In genomic region chr1:160637065-160637464, GRCh38 we compare ENCODE assay signal across 22 cellular contexts. TPM values are rescaled to one million over a fixed set of nuclear protein-coding genes. Genes with fewer than 3 reads are reported as not detected.
A peak's percentile ranks its signal among the peaks of the same experiment; 100 is the strongest.
DNase-seq lines count a peak whose midpoint lies in the region; ATAC-seq, FAIRE-seq and TF ChIP-seq lines count a peak whose summit lies in the region.
"Had no signal": no experiment of that assay in that cellular context is flagged by ENCODE, and none has a peak within 500 bp of the region (broad histone marks: within the 10 kb centered on the region; RNA-seq: fewer than 3 reads in every experiment).

No MANE protein-coding gene starts in this region.

- H3K9me3 Mint-ChIP-seq in T-helper 2 cell treated with Interferon-gamma antibody and Interleukin-4, amounts not matched to agents 5 μg/mL and 100 μg/mL, for 36 hours, result no peaks in the 10 kb centered on the region
- no peaks in the 10 kb centered on the region for H3K9me3 Mint-ChIP-seq in activated naive CD4-positive, alpha-beta T cell treated with anti-CD3 and anti-CD28 coated beads, Interleukin-2, amount 50 U/mL, for 72 hours
- no peaks in the 10 kb centered on the region for H3K9me3 Mint-ChIP-seq in naive thymus-derived CD8-positive, alpha-beta T cell
- H3K9me3 Mint-ChIP-seq: nephron had no signal

- POLR2A ChIA-PET in naive thymus-derived CD8-positive, alpha-beta T cell (lab: Charles Lee), result interaction anchor here (0.9 kb wide), 1 partner anchor 29 kb away, joined by 3 read pairs; no protein-coding TSS in a partner anchor

- H3K27ac Mint-ChIP-seq in T-helper 2 cell treated with Interferon-gamma antibody and Interleukin-4, amounts not matched to agents 5 μg/mL and 100 μg/mL, for 36 hours, result peak overlapping the region; percentile 93
- peak overlapping the region; percentile 53 to 95 for H3K27ac Mint-ChIP-seq in activated naive CD4-positive, alpha-beta T cell treated with anti-CD3 and anti-CD28 coated beads, Interleukin-2, amount 50 U/mL, for 72 hours
- H3K27ac Mint-ChIP-seq in naive thymus-derived CD8-positive, alpha-beta T cell, result peak overlapping the region in 9 of 10 donors; percentile 55 to 98 (median 93)

- H3K27me3 Mint-ChIP-seq in T-helper 2 cell treated with Interferon-gamma antibody and Interleukin-4, amounts not matched to agents 5 μg/mL and 100 μg/mL, for 36 hours (ENCODE audit: low read depth), result no peaks in the 10 kb centered on the region
- no peaks in the 10 kb centered on the region for H3K27me3 Mint-ChIP-seq in naive thymus-derived CD8-positive, alpha-beta T cell

- no peak for FAIRE-seq in GM12891 (lab: Jason Lieb, UNC)
- FAIRE-seq: bronchial epithelial cell, small intestine had no signal

- peak overlapping the region; percentile 78 for H3K4me3 Mint-ChIP-seq in T-helper 2 cell treated with Interferon-gamma antibody and Interleukin-4, amounts not matched to agents 5 μg/mL and 100 μg/mL, for 36 hours
- H3K4me3 Mint-ChIP-seq in naive thymus-derived CD8-positive, alpha-beta T cell, result peak overlapping the region in 8 of 10 donors; percentile 9 to 82 (median 70)
- H3K4me3 Mint-ChIP-seq: nephron had no signal

- ATAC-seq in activated naive CD4-positive, alpha-beta T cell treated with anti-CD3 and anti-CD28 coated beads, Interleukin-2, amount 50 U/mL, for 72 hours, result no peak
- no peak for ATAC-seq in naive thymus-derived CD8-positive, alpha-beta T cell
- ATAC-seq in HG02970 (IDR thresholded peaks at IDR 0.05; ENCODE audit: low FRiP score, unreplicated experiment) (no peak), left colon (no peak)

- H3K4me1 Mint-ChIP-seq in T-helper 2 cell treated with Interferon-gamma antibody and Interleukin-4, amounts not matched to agents 5 μg/mL and 100 μg/mL, for 36 hours (ENCODE audit: low read depth), result peaks cover 79% of the 10 kb centered on the region
- H3K4me1 Mint-ChIP-seq in naive thymus-derived CD8-positive, alpha-beta T cell, result peaks cover 50 to 96% (median 88%) of the 10 kb centered on the region in 4 donors

- DNase-seq in T-helper 2 cell treated with Interferon-gamma antibody and Interleukin-4, amounts not matched to agents 5 μg/mL and 100 μg/mL, for 36 hours (ENCODE audit: low spot score), result no peak
- no peak for DNase-seq in T-helper 2 cell
- no peak for DNase-seq in GM12891 (ENCODE audit: insufficient read length, low spot score)
- DNase-seq in activated naive CD4-positive, alpha-beta T cell treated with anti-CD3 and anti-CD28 coated beads, Interleukin-2, amount 50 U/mL, for 72 hours (ENCODE audit: low spot score in 2 of 2), result no peak
- DNase-seq in naive thymus-derived CD8-positive, alpha-beta T cell, result no peak
- DNase-seq in left colon, result no peak
- DNase-seq in NOMO-1 (lab: John Stamatoyannopoulos, UW; ENCODE audit: unreplicated experiment in 2 of 2), result no peak
- DNase-seq: 8988T, C1 segment of cervical spinal cord, DMS79 treated with DMSO at 0.1 percent for 48 hours, esophagus squamous epithelium, glutamatergic neuron, HCEC 1CT, NCI-H1436, NCI-H2171, NCI-H748 treated with DMSO at 0.1 percent for 48 hours, small intestine, tibial artery had no signal

- peaks cover 85% of the 10 kb centered on the region for H3K36me3 Mint-ChIP-seq in T-helper 2 cell treated with Interferon-gamma antibody and Interleukin-4, amounts not matched to agents 5 μg/mL and 100 μg/mL, for 36 hours (ENCODE audit: low read depth)
- H3K36me3 Mint-ChIP-seq in activated naive CD4-positive, alpha-beta T cell treated with anti-CD3 and anti-CD28 coated beads, Interleukin-2, amount 50 U/mL, for 72 hours, result peaks cover 63 to 85% of the 10 kb centered on the region in 2 donors
- H3K36me3 Mint-ChIP-seq in naive thymus-derived CD8-positive, alpha-beta T cell, result peaks cover 0 to 22% (median 11%) of the 10 kb centered on the region in 3 donors

- intact Hi-C loops in left colon (cut with DNase I, micrococcal nuclease), result no loop called here

- TF ChIP-seq POLR2A in GM12891 (IDR thresholded peaks at IDR 0.05; ENCODE audit: low read depth, low read length), result no peak; the same call in 1 of the 2 replicates

TF ChIP-seq in GM12891, 5 proteins besides CTCF, POLR2A, EP300 and RAD21:
- no peak for TF ChIP-seq PAX5 (IDR thresholded peaks at IDR 0.05; ENCODE audit: insufficient read depth, low read length, severe bottlenecking)
- peak; percentile 37; the same call in 1 of the 2 replicates for TF ChIP-seq POLR2AphosphoS5 (IDR thresholded peaks at IDR 0.05; ENCODE audit: low read depth, low read length)
TF ChIP-seq in GM12891: peak in this region for 1.

RNA-seq across cellular contexts. Expression of gene SLAMF1, which starts 9.8 kb away (rescaled TPM):
- polyA plus RNA-seq in GM12891 (2012; ENCODE audit: low read depth, missing spikeins), result 102 TPM
- 10 to 100 TPM; 84.3 to 96.3 TPM for total RNA-seq in activated naive CD4-positive, alpha-beta T cell treated with anti-CD3 and anti-CD28 coated beads, Interleukin-2, amount 50 U/mL, for 72 hours
- total RNA-seq in naive thymus-derived CD8-positive, alpha-beta T cell, result 10 to 100 TPM in 1 of 2 experiments, 1 to 10 TPM in 1; 9.8 to 11.1 TPM
- 1 to 10 TPM; 1.7 to 3.9 (median 3.7) TPM for polyA plus RNA-seq in naive thymus-derived CD8-positive, alpha-beta T cell
- 1 to 10 TPM in 1 of 2 donors, under 1 TPM in 1; 0.92 to 2.0 TPM for total RNA-seq in left colon
- total RNA-seq: bronchial epithelial cell, SJSA1 had no signal

RNA-seq across cellular contexts. Expression of gene CD84, which starts 57.8 kb away (rescaled TPM):
- 14.9 TPM for polyA plus RNA-seq in GM12891 (2012; ENCODE audit: low read depth, missing spikeins)
- total RNA-seq in activated naive CD4-positive, alpha-beta T cell treated with anti-CD3 and anti-CD28 coated beads, Interleukin-2, amount 50 U/mL, for 72 hours, result 10 to 100 TPM; 14.9 to 37.0 TPM
- total RNA-seq in naive thymus-derived CD8-positive, alpha-beta T cell, result 10 to 100 TPM; 81.5 to 83.4 TPM
- 10 to 100 TPM; 17.5 to 19.0 (median 18.1) TPM for polyA plus RNA-seq in naive thymus-derived CD8-positive, alpha-beta T cell
- total RNA-seq in left colon, result 1 to 10 TPM; 2.1 to 6.2 TPM
- total RNA-seq: bronchial epithelial cell, SJSA1 had no signal

Comparison
In these comparisons a context has a peak if more than half of its experiments do, and no peak if none do; other contexts are left out.
1. RNA of gene SLAMF1, which starts 9.8 kb away (total RNA-seq): 84.3 to 96.3 TPM in activated naive CD4-positive, alpha-beta T cell treated with anti-CD3 and anti-CD28 coated beads, Interleukin-2, amount 50 U/mL, for 72 hours; 9.8 to 11.1 TPM in naive thymus-derived CD8-positive, alpha-beta T cell and 0.92 to 2.0 TPM in left colon; every median in the first group is over 4 times any median in the second.
2. Peak in every context shown above with its lines, with median percentiles within 50 percentile points of each other: H3K27ac Mint-ChIP-seq.